ENCODE assay signal across 12 cellular contexts in the genomic region with DNA sequence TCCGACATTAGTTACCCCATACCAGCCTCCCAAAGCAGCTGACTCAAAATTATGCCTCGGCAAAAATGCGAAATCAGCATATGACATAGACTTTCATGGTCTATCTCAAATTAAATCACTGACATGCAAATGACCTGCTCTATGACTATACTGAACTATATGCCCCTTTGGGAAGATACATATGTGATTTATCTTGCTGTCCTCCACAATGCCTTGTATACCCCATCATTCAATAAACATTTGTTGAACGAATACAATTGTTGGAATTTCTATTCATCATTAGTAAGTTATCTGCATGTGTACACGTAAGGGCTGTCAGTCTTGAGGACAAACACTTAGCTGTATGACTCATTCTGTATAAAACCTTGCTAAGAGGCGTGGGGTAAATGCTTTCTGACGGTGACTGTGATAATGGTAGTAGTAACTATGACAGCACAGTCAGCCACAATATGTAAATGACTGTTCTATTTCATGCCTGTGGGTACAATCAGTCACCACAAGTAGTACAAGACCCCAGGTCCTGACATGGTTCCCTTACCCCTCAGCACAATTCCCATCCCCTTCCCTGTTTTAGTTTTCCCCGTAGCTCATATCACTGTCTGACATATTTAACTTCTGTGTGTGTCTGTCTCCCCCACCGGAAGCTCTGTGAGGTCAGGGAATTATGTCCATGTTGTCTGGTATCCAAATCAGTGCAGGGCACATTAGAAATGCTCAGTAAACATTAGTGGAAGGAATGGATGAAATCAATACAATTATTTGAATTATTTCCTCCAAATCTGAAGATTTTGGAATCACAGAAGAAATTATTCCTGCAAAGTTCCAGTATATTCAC. TPM values are rescaled to one million over a fixed set of nuclear protein-coding genes. Genes with fewer than 3 reads are reported as not detected.
DNase-seq lines count a peak whose midpoint lies in the region; ATAC-seq and TF ChIP-seq lines count a peak whose summit lies in the region.
"Had no signal": no experiment of that assay in that cellular context is flagged by ENCODE, and none has a peak within 500 bp of the region (broad histone marks: within the 10 kb centered on the region; RNA-seq: fewer than 3 reads in every experiment).

No MANE protein-coding gene starts in this region.

- peak overlapping the region in 1 of 4 donors; percentile 38 for H3K27ac ChIP-seq in gastroesophageal sphincter
- H3K27ac ChIP-seq: BLaER1, psoas muscle had no signal

- peak overlapping the region; percentile 93 for H3K27ac Mint-ChIP-seq in type B pancreatic cell
- H3K27ac Mint-ChIP-seq: effector memory CD8-positive, alpha-beta T cell had no signal

- H3K36me3 ChIP-seq in gastroesophageal sphincter, result no peaks in the 10 kb centered on the region
- H3K36me3 ChIP-seq: BLaER1 had no signal

- H3K4me1 ChIP-seq in gastroesophageal sphincter, result peaks cover 7 to 53% (median 20%) of the 10 kb centered on the region in 3 donors
- H3K4me1 ChIP-seq: BLaER1, psoas muscle had no signal

- no peaks in the 10 kb centered on the region for H3K9me3 Mint-ChIP-seq in type B pancreatic cell
- H3K9me3 Mint-ChIP-seq: effector memory CD8-positive, alpha-beta T cell had no signal

- 42 to 53% methylated on average over 8 of the region's 9 CpGs for WGBS in gastroesophageal sphincter (ENCODE audit: low coverage in 1 of 2), 2 donors

- no peak for TF ChIP-seq POLR2A in gastroesophageal sphincter (IDR thresholded peaks at IDR 0.05)

- no peak for TF ChIP-seq CTCF in gastroesophageal sphincter (IDR thresholded peaks at IDR 0.05)
- no peak for TF ChIP-seq CTCF in type B pancreatic cell (conservative IDR thresholded peaks at IDR 0.05)

- peak overlapping the region; percentile 24 for H3K4me3 Mint-ChIP-seq in type B pancreatic cell
- H3K4me3 Mint-ChIP-seq: effector memory CD8-positive, alpha-beta T cell had no signal

- peaks cover 33% of the 10 kb centered on the region for H3K4me1 Mint-ChIP-seq in type B pancreatic cell (ENCODE audit: unreplicated experiment)

- peaks cover 4% of the 10 kb centered on the region for H3K36me3 Mint-ChIP-seq in type B pancreatic cell

- no peaks in the 10 kb centered on the region for H3K27me3 Mint-ChIP-seq in type B pancreatic cell

- TF ChIP-seq EP300 in gastroesophageal sphincter (IDR thresholded peaks at IDR 0.05), result no peak

- no peaks in the 10 kb centered on the region for H3K9me3 ChIP-seq in gastroesophageal sphincter
- H3K9me3 ChIP-seq: BLaER1, psoas muscle had no signal

- ATAC-seq in gastroesophageal sphincter (peak; percentile 34), GM19452 (IDR thresholded peaks at IDR 0.05; ENCODE audit: unreplicated experiment) (no peak), HG03378 (IDR thresholded peaks at IDR 0.05; ENCODE audit: unreplicated experiment) (no peak)
- ATAC-seq: effector memory CD8-positive, alpha-beta T cell had no signal

- no peak overlapping the region for H3K4me3 ChIP-seq in gastroesophageal sphincter
- H3K4me3 ChIP-seq: BLaER1, psoas muscle had no signal

- no peaks in the 10 kb centered on the region for H3K27me3 ChIP-seq in gastroesophageal sphincter
- H3K27me3 ChIP-seq: BLaER1 had no signal

- DNase-seq in SIG-M5 treated with dmso at 0.1 percent for 504 hours (lab: John Stamatoyannopoulos, UW; ENCODE audit: unreplicated experiment) (peak; percentile 0), SIG-M5 (lab: John Stamatoyannopoulos, UW) (no peak), OCI-M1 (lab: John Stamatoyannopoulos, UW) (peak; percentile 24), type B pancreatic cell (ENCODE audit: extremely low spot score, unreplicated experiment) (no peak), C1 segment of cervical spinal cord (lab: John Stamatoyannopoulos, UW) (no peak)
- DNase-seq: activated CD4-positive, alpha-beta T cell treated with anti-CD3 and anti-CD28 coated beads for 1 hour; effector memory CD8-positive, alpha-beta T cell; psoas muscle had no signal

RNA-seq across cellular contexts. Expression of a gene that starts 42.8 kb away (rescaled TPM):
- total RNA-seq in gastroesophageal sphincter (10 to 100 TPM; 29.3 to 55.7 (median 44.0) TPM), type B pancreatic cell (ENCODE audit: low replicate concordance) (17.0 and 51.2 TPM in 2 replicates)

Comparison
In these comparisons a context has a peak if more than half of its experiments do, and no peak if none do; other contexts are left out.
1. DNase-seq: peak in SIG-M5 treated with dmso at 0.1 percent for 504 hours (single experiment) and OCI-M1 (single experiment); none in SIG-M5 (single experiment), type B pancreatic cell (single experiment) and C1 segment of cervical spinal cord (0 of 14).